1 cellular context compared by ENCODE assay signal in the genomic region with DNA sequence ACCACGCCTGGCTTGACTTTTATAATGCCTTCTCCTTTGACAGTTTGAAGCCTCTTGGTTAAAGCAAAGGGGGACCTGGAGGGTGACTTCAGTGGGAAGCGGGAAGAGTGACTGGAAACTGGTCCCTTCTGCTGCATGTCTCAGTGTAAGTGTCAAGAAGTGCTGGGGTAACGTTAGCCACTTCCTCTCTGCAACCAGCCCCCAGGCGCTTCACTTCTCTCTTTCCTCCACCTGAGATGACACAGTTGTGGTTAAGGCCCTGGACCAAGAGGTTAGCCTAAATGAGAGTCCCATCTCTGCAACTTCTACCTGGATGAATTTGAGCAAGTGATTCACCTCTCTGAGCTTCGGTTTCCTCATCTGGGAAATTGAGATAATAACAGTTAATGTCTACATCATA.
TF ChIP-seq lines count a peak whose summit lies in the region.

No MANE protein-coding gene starts in this region.

TF ChIP-seq in WTC11, 78 proteins besides CTCF, POLR2A, EP300 and RAD21 (continued from another document):
- TF ChIP-seq, protein P1, sequence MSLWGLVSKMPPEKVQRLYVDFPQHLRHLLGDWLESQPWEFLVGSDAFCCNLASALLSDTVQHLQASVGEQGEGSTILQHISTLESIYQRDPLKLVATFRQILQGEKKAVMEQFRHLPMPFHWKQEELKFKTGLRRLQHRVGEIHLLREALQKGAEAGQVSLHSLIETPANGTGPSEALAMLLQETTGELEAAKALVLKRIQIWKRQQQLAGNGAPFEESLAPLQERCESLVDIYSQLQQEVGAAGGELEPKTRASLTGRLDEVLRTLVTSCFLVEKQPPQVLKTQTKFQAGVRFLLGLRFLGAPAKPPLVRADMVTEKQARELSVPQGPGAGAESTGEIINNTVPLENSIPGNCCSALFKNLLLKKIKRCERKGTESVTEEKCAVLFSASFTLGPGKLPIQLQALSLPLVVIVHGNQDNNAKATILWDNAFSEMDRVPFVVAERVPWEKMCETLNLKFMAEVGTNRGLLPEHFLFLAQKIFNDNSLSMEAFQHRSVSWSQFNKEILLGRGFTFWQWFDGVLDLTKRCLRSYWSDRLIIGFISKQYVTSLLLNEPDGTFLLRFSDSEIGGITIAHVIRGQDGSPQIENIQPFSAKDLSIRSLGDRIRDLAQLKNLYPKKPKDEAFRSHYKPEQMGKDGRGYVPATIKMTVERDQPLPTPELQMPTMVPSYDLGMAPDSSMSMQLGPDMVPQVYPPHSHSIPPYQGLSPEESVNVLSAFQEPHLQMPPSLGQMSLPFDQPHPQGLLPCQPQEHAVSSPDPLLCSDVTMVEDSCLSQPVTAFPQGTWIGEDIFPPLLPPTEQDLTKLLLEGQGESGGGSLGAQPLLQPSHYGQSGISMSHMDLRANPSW (CRISPR knock-in tag; conservative IDR thresholded peaks at IDR 0.05; ENCODE audit: low read depth) = no peak
- TF ChIP-seq CDX4 (CRISPR knock-in tag; IDR thresholded peaks at IDR 0.05; ENCODE audit: borderline replicate concordance) = no peak
- TF ChIP-seq NR2C2 (CRISPR knock-in tag; IDR thresholded peaks at IDR 0.05) = no peak
- TF ChIP-seq, protein P2, sequence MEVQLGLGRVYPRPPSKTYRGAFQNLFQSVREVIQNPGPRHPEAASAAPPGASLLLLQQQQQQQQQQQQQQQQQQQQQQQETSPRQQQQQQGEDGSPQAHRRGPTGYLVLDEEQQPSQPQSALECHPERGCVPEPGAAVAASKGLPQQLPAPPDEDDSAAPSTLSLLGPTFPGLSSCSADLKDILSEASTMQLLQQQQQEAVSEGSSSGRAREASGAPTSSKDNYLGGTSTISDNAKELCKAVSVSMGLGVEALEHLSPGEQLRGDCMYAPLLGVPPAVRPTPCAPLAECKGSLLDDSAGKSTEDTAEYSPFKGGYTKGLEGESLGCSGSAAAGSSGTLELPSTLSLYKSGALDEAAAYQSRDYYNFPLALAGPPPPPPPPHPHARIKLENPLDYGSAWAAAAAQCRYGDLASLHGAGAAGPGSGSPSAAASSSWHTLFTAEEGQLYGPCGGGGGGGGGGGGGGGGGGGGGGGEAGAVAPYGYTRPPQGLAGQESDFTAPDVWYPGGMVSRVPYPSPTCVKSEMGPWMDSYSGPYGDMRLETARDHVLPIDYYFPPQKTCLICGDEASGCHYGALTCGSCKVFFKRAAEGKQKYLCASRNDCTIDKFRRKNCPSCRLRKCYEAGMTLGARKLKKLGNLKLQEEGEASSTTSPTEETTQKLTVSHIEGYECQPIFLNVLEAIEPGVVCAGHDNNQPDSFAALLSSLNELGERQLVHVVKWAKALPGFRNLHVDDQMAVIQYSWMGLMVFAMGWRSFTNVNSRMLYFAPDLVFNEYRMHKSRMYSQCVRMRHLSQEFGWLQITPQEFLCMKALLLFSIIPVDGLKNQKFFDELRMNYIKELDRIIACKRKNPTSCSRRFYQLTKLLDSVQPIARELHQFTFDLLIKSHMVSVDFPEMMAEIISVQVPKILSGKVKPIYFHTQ (CRISPR knock-in tag; IDR thresholded peaks at IDR 0.05) = no peak
- no peak for TF ChIP-seq PRRX2 (CRISPR knock-in tag; IDR thresholded peaks at IDR 0.05)
TF ChIP-seq in WTC11: peak in this region for 0.
